Comparison of ENCODE assay signal across 35 cellular contexts in the genomic region with DNA sequence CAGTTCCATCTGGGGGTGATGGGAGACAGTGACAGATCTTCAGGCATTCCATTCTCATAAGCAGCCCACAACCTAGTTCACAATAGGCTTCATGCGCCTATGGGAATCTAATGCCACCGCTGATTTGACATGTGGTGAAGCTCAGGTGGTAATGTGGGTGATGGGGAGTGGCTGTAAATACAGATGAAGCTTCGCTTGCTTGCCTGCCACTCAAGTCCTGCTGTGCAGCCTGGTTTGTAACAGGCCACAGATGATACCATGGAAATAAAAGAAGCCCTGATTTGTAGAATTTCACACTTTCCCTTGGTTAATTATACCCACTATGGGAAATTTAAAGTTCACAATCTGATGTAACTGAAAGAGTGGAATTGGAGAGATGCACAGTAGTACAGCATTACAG. TPM values are rescaled to one million over a fixed set of nuclear protein-coding genes. Genes with fewer than 3 reads are reported as not detected.
A peak's percentile ranks its signal among the peaks of the same experiment; 100 is the strongest.
DNase-seq lines count a peak whose midpoint lies in the region; ATAC-seq, FAIRE-seq and TF ChIP-seq lines count a peak whose summit lies in the region.
"Had no signal": no experiment of that assay in that cellular context is flagged by ENCODE, and none has a peak within 500 bp of the region (broad histone marks: within the 10 kb centered on the region; RNA-seq: fewer than 3 reads in every experiment).

No MANE protein-coding gene starts in this region.

- SMC1A ChIA-PET in GM12878 (lab: Charles Lee; ENCODE audit: uncharacterized antibody, unreplicated experiment): interaction anchor here (0.9 to 1.6 kb wide), 3 partner anchors 8 to 12 kb away, joined by 3 to 5 read pairs (median 3); no protein-coding TSS in a partner anchor

- H3F3A ChIP-seq in neural cell (ENCODE audit: insufficient read depth, low read length, poor library complexity, severe bottlenecking): no peaks in the 10 kb centered on the region

- H4K20me1 ChIP-seq in GM12878 (ENCODE audit: control insufficient read depth, insufficient read depth) (no peaks in the 10 kb centered on the region), neural cell (ENCODE audit: insufficient read depth) (no peaks in the 10 kb centered on the region)
- H4K20me1 ChIP-seq: BLaER1; BLaER1 treated with 17β-estradiol and CSF1 and Interleukin-3, amounts not matched to agents 10 nM and 100 nM had no signal

- no peak for TF ChIP-seq RAD21 in GM12878 (IDR thresholded peaks at IDR 0.05; ENCODE audit: insufficient read depth, low read depth, low read length)
- no peak for TF ChIP-seq RAD21 in neural cell (conservative IDR thresholded peaks at IDR 0.05)

- no peak overlapping the region for H3K9ac ChIP-seq in GM12878 (ENCODE audit: control insufficient read depth, insufficient read depth, low read length)
- H3K9ac ChIP-seq in neural cell (ENCODE audit: low read length): no peak overlapping the region
- H3K9ac ChIP-seq: BLaER1; BLaER1 treated with 17β-estradiol and CSF1 and Interleukin-3, amounts not matched to agents 10 nM and 100 nM had no signal

- no TSS peak for BruUV-seq in GM12878 (replicated peaks; lab: Mats Ljungman, UMichigan)
- no TSS peak for BruUV-seq in A673 (replicated peaks; lab: Mats Ljungman, UMichigan)

- H3K4me3 ChIP-seq in HEK293 (ENCODE audit: low read depth, low read length) (no peak overlapping the region), GM12878 (no peak overlapping the region), neural cell (ENCODE audit: low read length) (no peak overlapping the region), A673 (ENCODE audit: low read depth, low read length, poor library complexity, severe bottlenecking) (no peak overlapping the region)
- H3K4me3 ChIP-seq: A549; BLaER1; BLaER1 treated with 17β-estradiol and CSF1 and Interleukin-3, amounts not matched to agents 10 nM and 100 nM had no signal

- TF ChIP-seq CTCF in HEK293 (tag by site-specific recombination; IDR thresholded peaks at IDR 0.05) (no peak), GM12878 (IDR thresholded peaks at IDR 0.05 in 2 of 3, conservative IDR thresholded peaks at IDR 0.05 in 1 of 3; ENCODE audit: control insufficient read depth in 2 of 3, extremely low read depth in 1 of 3, insufficient read depth in 1 of 3, low read depth in 3 of 3, low read length in 3 of 3) (no peak), neural cell (IDR thresholded peaks at IDR 0.05; ENCODE audit: poor library complexity, severe bottlenecking) (no peak), A673 (conservative IDR thresholded peaks at IDR 0.05; ENCODE audit: low read depth, low read length) (no peak), RWPE1 (conservative IDR thresholded peaks at IDR 0.05; ENCODE audit: low read depth) (no peak)

- H2AFZ ChIP-seq in GM12878 (ENCODE audit: control insufficient read depth, low read depth, low read length) (no peak overlapping the region), neural cell (ENCODE audit: low read depth, low read length) (no peak overlapping the region)

- WGBS in GM12878 (ENCODE audit: insufficient coverage, insufficient replicate concordance, low lambda C conversion rate, missing lambda C conversion rate): 29% methylated on average over 3 of the region's 3 CpGs

- no peak for TF ChIP-seq POLR2A in GM12878 (IDR thresholded peaks at IDR 0.05; ENCODE audit: low read depth, low read length)
- no peak for TF ChIP-seq POLR2A in erythroblast (IDR thresholded peaks at IDR 0.05; ENCODE audit: low read length)

- POLR2A ChIA-PET in HEK293 (lab: Yijun Ruan, JAX) (no interaction called here), GM12878 (lab: Charles Lee) (interaction anchor here (0.5 to 1.4 kb wide), 4 partner anchors 8 to 49 kb away, joined by 3 read pairs; no protein-coding TSS in a partner anchor), A673 (lab: Charles Lee; ENCODE audit: low non-redundant PET) (no interaction called here), RWPE1 (lab: Yijun Ruan, JAX; ENCODE audit: low non-redundant PET) (no interaction called here)

- DNase-seq in NCI-H69 (lab: John Stamatoyannopoulos, UW): peak; percentile 56
- DNase-seq in GM12878 (ENCODE audit: low read depth, low spot score): no peak
- no peak for DNase-seq in erythroblast (lab: John Stamatoyannopoulos, UW)
- DNase-seq in activated naive CD4-positive, alpha-beta T cell treated with anti-CD3 and anti-CD28 coated beads, Interleukin-2, amount 50 U/mL, for 16 hours: no peak
- no peak for DNase-seq in A673 (ENCODE audit: low spot score)
- DNase-seq in RWPE1 (ENCODE audit: low spot score): no peak
- DNase-seq: 8988T; ACHN; AML-193; BE2C; C1 segment of cervical spinal cord; Caco-2; Calu3; CD4-positive, alpha-beta memory T cell; CD4-positive, alpha-beta T cell; CD4-positive, CD25-positive, alpha-beta regulatory T cell; CD8-positive, alpha-beta memory T cell; CD8-positive, alpha-beta T cell; COR-L47; DMS 273 treated with DMSO at 0.1 percent for 48 hours; DMS153; DMS53; DMS79; DMS79 treated with DMSO at 0.1 percent for 48 hours; DND-41; EL had no signal

- FAIRE-seq in GM12878 (lab: Jason Lieb, UNC): no peak
- FAIRE-seq: A204.1, A549, D721Med had no signal

- in situ Hi-C loops in GM12878 (cut with MboI): no loop called here

- no peak overlapping the region for H3K27ac ChIP-seq in HEK293 (ENCODE audit: extremely low read depth, low read depth, low read length)
- H3K27ac ChIP-seq in GM12878 (ENCODE audit: control insufficient read depth, insufficient read depth): no peak overlapping the region
- no peak overlapping the region for H3K27ac ChIP-seq in neural cell (ENCODE audit: low read length)
- no peak overlapping the region for H3K27ac ChIP-seq in A673 (ENCODE audit: low read depth, low read length, poor library complexity, severe bottlenecking)
- no peak overlapping the region for H3K27ac ChIP-seq in RWPE1
- H3K27ac ChIP-seq: 22Rv1; A549; BLaER1; BLaER1 treated with 17β-estradiol and CSF1 and Interleukin-3, amounts not matched to agents 10 nM and 100 nM; C4-2B had no signal

- no peaks in the 10 kb centered on the region for H3K9me2 ChIP-seq in neural cell (ENCODE audit: insufficient read depth, low read length)

- no peaks in the 10 kb centered on the region for H3K4me1 ChIP-seq in HEK293 (ENCODE audit: control insufficient read depth, insufficient read depth, low read length)
- H3K4me1 ChIP-seq in GM12878 (ENCODE audit: control insufficient read depth, insufficient read depth, low read length): peaks cover 7% of the 10 kb centered on the region
- H3K4me1 ChIP-seq in A673 (ENCODE audit: insufficient read depth, low read length, poor library complexity, severe bottlenecking): no peaks in the 10 kb centered on the region
- H3K4me1 ChIP-seq: A549, BE2C, Caco-2 had no signal

- intact Hi-C loops in GM12878 (cut with micrococcal nuclease; ENCODE audit: unreplicated experiment): no loop called here
- intact Hi-C loops in A673 (cut with micrococcal nuclease; ENCODE audit: unreplicated experiment): no loop called here

- CTCF ChIA-PET in HEK293 (lab: Yijun Ruan, JAX): interaction anchor here (1.6 kb wide), 1 partner anchor 29 kb away, joined by 3 read pairs; no protein-coding TSS in a partner anchor
- CTCF ChIA-PET in GM12878 (lab: Yijun Ruan, JAX): interaction anchor here (2.4 kb wide), 1 partner anchor 28 kb away, joined by 10 read pairs; no protein-coding TSS in a partner anchor
- CTCF ChIA-PET in A673 (lab: Charles Lee): no interaction called here
- CTCF ChIA-PET in RWPE1 (lab: Yijun Ruan, JAX): no interaction called here

- H3K79me2 ChIP-seq in GM12878 (ENCODE audit: control insufficient read depth, insufficient read depth, low read length) (no peaks in the 10 kb centered on the region), neural cell (replicated peaks; ENCODE audit: insufficient read depth, low read length) (no peaks in the 10 kb centered on the region)

- no peaks in the 10 kb centered on the region for H3K9me3 ChIP-seq in HEK293 (ENCODE audit: control insufficient read depth, insufficient read depth, low read depth, low read length)
- peaks cover 8% of the 10 kb centered on the region; the same call in 2 of the 3 replicates for H3K9me3 ChIP-seq in GM12878 (replicated peaks; ENCODE audit: control insufficient read depth, insufficient read depth, low read length)
- peaks cover 4% of the 10 kb centered on the region for H3K9me3 ChIP-seq in neural cell (ENCODE audit: low read length)
- no peaks in the 10 kb centered on the region for H3K9me3 ChIP-seq in A673 (ENCODE audit: low read depth, low read length, poor library complexity, severe bottlenecking)
- H3K9me3 ChIP-seq: A549, BE2C, Caco-2 had no signal

- TF ChIP-seq EP300 in GM12878 (IDR thresholded peaks at IDR 0.05; ENCODE audit: borderline replicate concordance in 1 of 2, control insufficient read depth in 1 of 2, low read depth in 2 of 2, low read length in 2 of 2): no peak
- TF ChIP-seq EP300 in neural cell (conservative IDR thresholded peaks at IDR 0.05; ENCODE audit: poor library complexity, severe bottlenecking): no peak

- no peaks in the 10 kb centered on the region for H3K36me3 ChIP-seq in HEK293 (ENCODE audit: control insufficient read depth in 2 of 2, insufficient read depth in 1 of 2, low read length in 2 of 2)
- H3K36me3 ChIP-seq in GM12878 (ENCODE audit: control insufficient read depth in 2 of 2, insufficient read depth in 2 of 2, low read length in 1 of 2): no peaks in the 10 kb centered on the region
- H3K36me3 ChIP-seq in neural cell (ENCODE audit: insufficient read depth, low read length): no peaks in the 10 kb centered on the region
- no peaks in the 10 kb centered on the region for H3K36me3 ChIP-seq in A673 (ENCODE audit: insufficient read depth, low read length, poor library complexity, severe bottlenecking)
- H3K36me3 ChIP-seq: BE2C; BLaER1; BLaER1 treated with 17β-estradiol and CSF1 and Interleukin-3, amounts not matched to agents 10 nM and 100 nM had no signal

- no peak overlapping the region for H3K4me2 ChIP-seq in GM12878 (ENCODE audit: control insufficient read depth, insufficient read depth)
- H3K4me2 ChIP-seq in neural cell (ENCODE audit: low read length): no peak overlapping the region
- H3K4me2 ChIP-seq: A549; BLaER1; BLaER1 treated with 17β-estradiol and CSF1 and Interleukin-3, amounts not matched to agents 10 nM and 100 nM had no signal

- ATAC-seq in GM12878: no peak
- ATAC-seq: A549; CD8-positive, alpha-beta T cell had no signal

- RAD21 ChIA-PET in GM12878 (lab: Charles Lee; ENCODE audit: unreplicated experiment): no interaction called here

- H3K27me3 ChIP-seq in GM12878 (replicated peaks in 1 of 2; ENCODE audit: control insufficient read depth in 2 of 2, insufficient read depth in 2 of 2, low read length in 1 of 2): no peaks in the 10 kb centered on the region
- no peaks in the 10 kb centered on the region for H3K27me3 ChIP-seq in neural cell (ENCODE audit: insufficient read depth, low read depth, low read length)
- peaks cover 13% of the 10 kb centered on the region for H3K27me3 ChIP-seq in A673 (replicated peaks; ENCODE audit: insufficient read depth, low read depth, low read length, poor library complexity)
- H3K27me3 ChIP-seq: BLaER1; BLaER1 treated with 17β-estradiol and CSF1 and Interleukin-3, amounts not matched to agents 10 nM and 100 nM had no signal

RNA-seq across cellular contexts. Expression of a gene that starts 40.5 kb away (rescaled TPM):
- 110 and 131 TPM in 2 replicates for total RNA-seq in GM12878 (2013; cell fraction: nucleolus; rRNA removed)
- 81.1 and 82.1 TPM in 2 replicates for total RNA-seq in GM12878 (2014; rRNA removed)
- 48.5 and 51.2 TPM in 2 replicates for total RNA-seq in GM12878 (2014; rRNA removed; fragmentation: Illumina TruSeq; extraction: Trizol)
- total RNA-seq in GM12878 (2021): 160 and 180 TPM in 2 replicates
- 96.5 TPM for polyA plus RNA-seq in GM12878 (2011; ENCODE audit: low read depth)
- 58.3 and 106 TPM in 2 replicates for polyA plus RNA-seq in GM12878 (2011; rRNA removed)
- 179 and 292 TPM in 2 replicates for polyA plus RNA-seq in GM12878 (2011; cell fraction: cytosol; rRNA removed)
- polyA plus RNA-seq in GM12878 (2011; cell fraction: nucleus; rRNA removed): 1,325 and 1,540 TPM in 2 replicates
- polyA plus RNA-seq in GM12878 (2012): 187 and 242 TPM in 2 replicates
- polyA plus RNA-seq in GM12878 (2014; fragmentation: Illumina TruSeq; extraction: Trizol): 56.4 and 70.0 TPM in 2 replicates
- 10 to 100 TPM in 1 of 2 experiments, 1 to 10 TPM in 1; 9.2 to 17.0 TPM for polyA plus RNA-seq in GM12878 (2014; fragmentation: Nextera tagmentation; extraction: Ambion mirVana)
- polyA plus RNA-seq in GM12878 (2014; rRNA removed): 161 and 206 TPM in 2 replicates
- polyA plus RNA-seq in GM12878 (2016; fragmentation: Nextera tagmentation; extraction: Ambion mirVana): 100 to 1,000 TPM; 147 to 148 TPM
- polyA minus RNA-seq in GM12878 (2011; rRNA and poly(A)+ RNA removed): 65.9 and 109 TPM in 2 replicates
- 35.4 and 47.8 TPM in 2 replicates for polyA minus RNA-seq in GM12878 (2011; cell fraction: cytosol; rRNA and poly(A)+ RNA removed)
- 83.8 and 143 TPM in 2 replicates for polyA minus RNA-seq in GM12878 (2011; cell fraction: nucleus; rRNA and poly(A)+ RNA removed)
- polyA plus RNA-seq in neural cell: 99.8 and 133 TPM in 2 replicates
- 49.5 and 49.9 TPM in 2 replicates for polyA minus RNA-seq in neural cell
- 89.5 and 94.5 TPM in 2 replicates for total RNA-seq in A673 (2021)

RNA-seq across cellular contexts. Expression of a gene that starts 46.7 kb away (rescaled TPM):
- 197 and 225 TPM in 2 replicates for total RNA-seq in GM12878 (2013; cell fraction: nucleolus; rRNA removed)
- total RNA-seq in GM12878 (2014; rRNA removed): 56.9 and 59.9 TPM in 2 replicates
- 35.4 and 39.2 TPM in 2 replicates for total RNA-seq in GM12878 (2014; rRNA removed; fragmentation: Illumina TruSeq; extraction: Trizol)
- total RNA-seq in GM12878 (2021): 83.0 and 97.7 TPM in 2 replicates
- polyA plus RNA-seq in GM12878 (2011; ENCODE audit: low read depth): 42.0 TPM
- polyA plus RNA-seq in GM12878 (2011; rRNA removed): 61.3 and 91.0 TPM in 2 replicates
- 84.2 and 109 TPM in 2 replicates for polyA plus RNA-seq in GM12878 (2011; cell fraction: cytosol; rRNA removed)
- 621 and 682 TPM in 2 replicates for polyA plus RNA-seq in GM12878 (2011; cell fraction: nucleus; rRNA removed)
- 82.8 and 83.1 TPM in 2 replicates for polyA plus RNA-seq in GM12878 (2012)
- 40.6 and 45.4 TPM in 2 replicates for polyA plus RNA-seq in GM12878 (2014; fragmentation: Illumina TruSeq; extraction: Trizol)
- 10 to 100 TPM in 1 of 2 experiments, 1 to 10 TPM in 1; 8.4 to 12.4 TPM for polyA plus RNA-seq in GM12878 (2014; fragmentation: Nextera tagmentation; extraction: Ambion mirVana)
- polyA plus RNA-seq in GM12878 (2014; rRNA removed): 79.0 and 92.6 TPM in 2 replicates
- polyA plus RNA-seq in GM12878 (2016; fragmentation: Nextera tagmentation; extraction: Ambion mirVana): 10 to 100 TPM; 59.8 to 60.2 TPM
- 60.2 and 100 TPM in 2 replicates for polyA minus RNA-seq in GM12878 (2011; rRNA and poly(A)+ RNA removed)
- 40.6 and 44.4 TPM in 2 replicates for polyA minus RNA-seq in GM12878 (2011; cell fraction: cytosol; rRNA and poly(A)+ RNA removed)
- 124 and 168 TPM in 2 replicates for polyA minus RNA-seq in GM12878 (2011; cell fraction: nucleus; rRNA and poly(A)+ RNA removed)
- 106 and 130 TPM in 2 replicates for polyA plus RNA-seq in neural cell
- polyA minus RNA-seq in neural cell: 109 and 112 TPM in 2 replicates
- total RNA-seq in A673 (2021): 65.2 and 70.8 TPM in 2 replicates

RNA-seq across cellular contexts. Expression of a gene that starts 46.9 kb away (rescaled TPM):
- 2.9 and 3.6 TPM in 2 replicates for total RNA-seq in GM12878 (2013; cell fraction: nucleolus; rRNA removed)
- total RNA-seq in GM12878 (2014; rRNA removed) (31.3 and 34.2 TPM in 2 replicates), GM12878 (2014; rRNA removed; fragmentation: Illumina TruSeq; extraction: Trizol) (32.3 and 35.7 TPM in 2 replicates), GM12878 (2021) (24.0 and 25.6 TPM in 2 replicates), A673 (2021) (37.3 and 41.8 TPM in 2 replicates)
- 9.8 TPM for polyA plus RNA-seq in GM12878 (2011; ENCODE audit: low read depth)
- polyA plus RNA-seq in GM12878 (2011; rRNA removed) (23.7 and 38.6 TPM in 2 replicates), GM12878 (2014; fragmentation: Illumina TruSeq; extraction: Trizol) (36.7 and 40.9 TPM in 2 replicates), GM12878 (2014; fragmentation: Nextera tagmentation; extraction: Ambion mirVana) (10 to 100 TPM; 16.4 to 17.6 TPM), GM12878 (2014; rRNA removed) (25.4 and 30.8 TPM in 2 replicates), GM12878 (2016; fragmentation: Nextera tagmentation; extraction: Ambion mirVana) (10 to 100 TPM; 31.9 to 34.2 TPM), neural cell (0.94 and 0.97 TPM in 2 replicates)
- polyA plus RNA-seq in GM12878 (2011; cell fraction: cytosol; rRNA removed): 17.4 and 18.1 TPM in 2 replicates
- 4.3 and 5.8 TPM in 2 replicates for polyA plus RNA-seq in GM12878 (2011; cell fraction: nucleus; rRNA removed)
- polyA plus RNA-seq in GM12878 (2012): 11.6 and 13.5 TPM in 2 replicates
- 14.8 and 18.1 TPM in 2 replicates for polyA minus RNA-seq in GM12878 (2011; rRNA and poly(A)+ RNA removed)
- 11.0 and 16.4 TPM in 2 replicates for polyA minus RNA-seq in GM12878 (2011; cell fraction: cytosol; rRNA and poly(A)+ RNA removed)
- polyA minus RNA-seq in GM12878 (2011; cell fraction: nucleus; rRNA and poly(A)+ RNA removed): 2.3 and 5.5 TPM in 2 replicates
- 0.24 and 0.58 TPM in 2 replicates for polyA minus RNA-seq in neural cell

Comparison
In these comparisons a context has a peak if more than half of its experiments do, and no peak if none do; other contexts are left out.
1. CTCF ChIA-PET loops: an anchor here in HEK293 (1.6 kb wide) and GM12878 (2.4 kb wide); none called in A673 and RWPE1.